13 cellular contexts compared by ENCODE assay signal in the genomic region with DNA sequence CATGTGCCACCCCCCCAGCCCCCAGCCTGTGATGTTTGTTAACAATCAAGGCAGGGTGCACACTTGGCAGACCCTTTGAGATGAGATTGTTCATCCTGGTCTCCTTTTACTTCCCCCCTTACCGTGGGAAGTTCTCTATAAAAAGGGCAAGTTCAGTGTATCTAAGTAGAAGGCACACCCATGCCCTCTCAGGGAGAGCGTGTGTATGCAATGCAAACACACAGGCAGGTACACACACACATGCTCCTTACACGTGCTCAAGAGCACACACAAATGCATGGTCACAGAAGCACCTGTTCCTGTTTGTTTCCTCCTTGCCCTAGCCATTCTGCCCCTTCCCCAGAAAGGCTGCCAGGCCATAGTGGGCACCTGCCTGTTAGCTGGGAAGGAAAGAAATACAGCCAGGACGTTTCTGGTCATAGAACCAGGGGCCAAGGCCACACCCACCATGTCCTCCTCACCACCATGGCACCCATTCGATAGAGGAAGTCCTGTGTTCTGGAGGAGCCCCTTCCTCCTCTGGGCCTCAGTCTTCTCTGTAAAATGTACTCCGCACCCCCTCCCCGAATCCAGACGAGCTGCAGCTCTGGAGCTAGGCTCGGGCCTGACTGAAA. TPM values are rescaled to one million over a fixed set of nuclear protein-coding genes. Genes with fewer than 3 reads are reported as not detected.
DNase-seq lines count a peak whose midpoint lies in the region; ATAC-seq and TF ChIP-seq lines count a peak whose summit lies in the region.
"Had no signal": no experiment of that assay in that cellular context is flagged by ENCODE, and none has a peak within 500 bp of the region (broad histone marks: within the 10 kb centered on the region; RNA-seq: fewer than 3 reads in every experiment).

No MANE protein-coding gene starts in this region.

- POLR2A ChIA-PET in activated CD4-positive, alpha-beta memory T cell treated with anti-CD3 and anti-CD28 coated beads, Interleukin-2, amount 10 ng/mL, durations not matched to agents 7 days and 5 days (lab: Charles Lee) = no interaction called here

- H3K9me3 ChIP-seq in GM23248 (ENCODE audit: low read depth) (no peaks in the 10 kb centered on the region), liver (ENCODE audit: control insufficient read depth in 4 of 4, low read length in 3 of 4) (no peaks in the 10 kb centered on the region), spleen (no peaks in the 10 kb centered on the region)

- peaks cover 9% of the 10 kb centered on the region; the same call in 1 of the 2 replicates for H3F3A ChIP-seq in GM23248 (ENCODE audit: insufficient read depth)

- H3K27me3 Mint-ChIP-seq in activated CD4-positive, alpha-beta memory T cell treated with anti-CD3 and anti-CD28 coated beads, Interleukin-2, amount 10 ng/mL, durations not matched to agents 7 days and 5 days = peaks cover 59% of the 10 kb centered on the region
- H3K27me3 Mint-ChIP-seq in activated T-helper 17 cell treated with anti-CD3 and anti-CD28 coated beads, Interleukin-2, amount 50 U/mL, for 72 hours = peaks cover 45% of the 10 kb centered on the region

- H3K9me2 ChIP-seq in GM23248 (ENCODE audit: insufficient read depth) = no peaks in the 10 kb centered on the region

- intact Hi-C loops in spleen (cut with DNase I; ENCODE audit: low total_unique reads) = no loop called here

- no peak for TF ChIP-seq CTCF in VCaP (conservative IDR thresholded peaks at IDR 0.05)
- no peak for TF ChIP-seq CTCF in liver (IDR thresholded peaks at IDR 0.05; ENCODE audit: low read depth, low read length, missing input control)
- TF ChIP-seq CTCF in spleen (IDR thresholded peaks at IDR 0.05 in 8 of 11, conservative IDR thresholded peaks at IDR 0.05 in 3 of 11) = no peak

- no peaks in the 10 kb centered on the region for H3K36me3 Mint-ChIP-seq in activated CD4-positive, alpha-beta memory T cell treated with anti-CD3 and anti-CD28 coated beads, Interleukin-2, amount 10 ng/mL, durations not matched to agents 7 days and 5 days (ENCODE audit: low read depth)
- H3K36me3 Mint-ChIP-seq in activated T-helper 17 cell treated with anti-CD3 and anti-CD28 coated beads, Interleukin-2, amount 50 U/mL, for 72 hours (ENCODE audit: low read depth) = no peaks in the 10 kb centered on the region
- H3K36me3 Mint-ChIP-seq: CD4-positive, CD25-positive, alpha-beta regulatory T cell; memory B cell; T-cell had no signal

- peak overlapping the region; percentile 81 for H3K4me3 ChIP-seq in GM23248
- H3K4me3 ChIP-seq in liver (ENCODE audit: low read depth in 1 of 3, low read length in 3 of 3) = peak overlapping the region; percentile 15 to 83 (median 81)
- H3K4me3 ChIP-seq in spleen = peak overlapping the region in 5 of 8 donors; percentile 58 to 84 (median 61)
- H3K4me3 ChIP-seq: GM23338 had no signal

- H3K36me3 ChIP-seq in GM23248 (ENCODE audit: low read depth) (no peaks in the 10 kb centered on the region), liver (ENCODE audit: control insufficient read depth in 4 of 4, insufficient read depth in 3 of 4, low read depth in 1 of 4, low read length in 3 of 4) (peaks cover 0 to 2% (median 0%) of the 10 kb centered on the region in 4 donors), spleen (no peaks in the 10 kb centered on the region)

- in situ Hi-C loops in GM23248 (cut with MboI) = no loop called here

- no peak overlapping the region for H3K27ac Mint-ChIP-seq in activated CD4-positive, alpha-beta memory T cell treated with anti-CD3 and anti-CD28 coated beads, Interleukin-2, amount 10 ng/mL, durations not matched to agents 7 days and 5 days
- H3K27ac Mint-ChIP-seq in activated T-helper 17 cell treated with anti-CD3 and anti-CD28 coated beads, Interleukin-2, amount 50 U/mL, for 72 hours = no peak overlapping the region
- H3K27ac Mint-ChIP-seq: CD4-positive, CD25-positive, alpha-beta regulatory T cell; GM23338; memory B cell; T-cell had no signal

- H3K79me2 ChIP-seq in GM23248 (ENCODE audit: insufficient read depth) = peaks cover 78% of the 10 kb centered on the region

- H3K27me3 ChIP-seq in GM23248 (replicated peaks; ENCODE audit: insufficient read depth) = no peaks in the 10 kb centered on the region
- H3K27me3 ChIP-seq in liver (ENCODE audit: control insufficient read depth in 4 of 4, insufficient read depth in 4 of 4, low read length in 3 of 4) = no peaks in the 10 kb centered on the region
- peaks cover 0 to 97% (median 37%) of the 10 kb centered on the region in 7 donors for H3K27me3 ChIP-seq in spleen (replicated peaks in 1 of 7)

- TF ChIP-seq POLR2A in spleen (IDR thresholded peaks at IDR 0.05) = no peak

- peak; percentile 14 for TF ChIP-seq RAD21 in liver (IDR thresholded peaks at IDR 0.05)

- H2AFZ ChIP-seq in GM23248 = no peak overlapping the region
- H2AFZ ChIP-seq: GM23338 had no signal

- H4K20me1 ChIP-seq in GM23248 (ENCODE audit: insufficient read depth) = no peaks in the 10 kb centered on the region

- H3K9ac ChIP-seq in GM23248 (peak overlapping the region; percentile 92), liver (ENCODE audit: low read depth in 1 of 2, low read length in 2 of 2) (peak overlapping the region in 1 of 2 donors; percentile 96)

- H3K4me2 ChIP-seq in GM23248 (ENCODE audit: unreplicated experiment) = peak overlapping the region; percentile 80
- H3K4me2 ChIP-seq: GM23338 had no signal

- WGBS in GM23248 (ENCODE audit: low coverage in 1 of 2, low lambda C conversion rate in 2 of 2, missing lambda C conversion rate in 2 of 2), 2 experiments = 30 to 32% methylated on average over 9 of the region's 9 CpGs
- WGBS in liver = 57% methylated on average over 9 of the region's 9 CpGs
- 55 to 60% (median 59%) methylated on average over 9 of the region's 9 CpGs for WGBS in spleen, 5 donors

- H3K27ac ChIP-seq in GM23248 (peak overlapping the region; percentile 79), VCaP (peak overlapping the region; percentile 82), liver (ENCODE audit: low read depth in 1 of 2, low read length in 2 of 2) (peak overlapping the region; percentile 73 to 84), spleen (peak overlapping the region in 2 of 8 donors; percentile 82 to 85)

- no peak for DNase-seq in GM23248
- no peak for DNase-seq in spleen
- DNase-seq in NCI-H446 treated with DMSO at 0.1 percent for 48 hours (lab: John Stamatoyannopoulos, UW) = no peak
- DNase-seq in activated CD4-positive, alpha-beta memory T cell treated with anti-CD3 and anti-CD28 coated beads, Interleukin-2, amount 10 ng/mL, durations not matched to agents 7 days and 5 days = no peak
- DNase-seq: CD4-positive, CD25-positive, alpha-beta regulatory T cell; NCI-H1417 treated with DMSO at 0.1 percent for 48 hours; T-cell had no signal

- ATAC-seq in HG02610 (IDR thresholded peaks at IDR 0.05; ENCODE audit: unreplicated experiment) = no peak
- ATAC-seq in activated T-helper 17 cell treated with anti-CD3 and anti-CD28 coated beads, Interleukin-2, amount 50 U/mL, for 72 hours (replicated peaks) = no peak
- ATAC-seq: GM23338, T-cell had no signal

- CTCF ChIA-PET in activated CD4-positive, alpha-beta memory T cell treated with anti-CD3 and anti-CD28 coated beads, Interleukin-2, amount 10 ng/mL, durations not matched to agents 7 days and 5 days (lab: Charles Lee) = interaction anchor here (1.2 to 2.3 kb wide), 2 partner anchors 28 to 57 kb away, joined by 4 to 6 read pairs; no protein-coding TSS in a partner anchor

- H3K4me3 Mint-ChIP-seq in activated CD4-positive, alpha-beta memory T cell treated with anti-CD3 and anti-CD28 coated beads, Interleukin-2, amount 10 ng/mL, durations not matched to agents 7 days and 5 days = no peak overlapping the region
- no peak overlapping the region for H3K4me3 Mint-ChIP-seq in activated T-helper 17 cell treated with anti-CD3 and anti-CD28 coated beads, Interleukin-2, amount 50 U/mL, for 72 hours
- H3K4me3 Mint-ChIP-seq: GM23338, memory B cell had no signal

- no peaks in the 10 kb centered on the region for H3K9me3 Mint-ChIP-seq in activated CD4-positive, alpha-beta memory T cell treated with anti-CD3 and anti-CD28 coated beads, Interleukin-2, amount 10 ng/mL, durations not matched to agents 7 days and 5 days
- no peaks in the 10 kb centered on the region for H3K9me3 Mint-ChIP-seq in activated T-helper 17 cell treated with anti-CD3 and anti-CD28 coated beads, Interleukin-2, amount 50 U/mL, for 72 hours
- H3K9me3 Mint-ChIP-seq: CD4-positive, CD25-positive, alpha-beta regulatory T cell; GM23338; memory B cell; T-cell had no signal

- H3K4me1 Mint-ChIP-seq in activated CD4-positive, alpha-beta memory T cell treated with anti-CD3 and anti-CD28 coated beads, Interleukin-2, amount 10 ng/mL, durations not matched to agents 7 days and 5 days = peaks cover 20% of the 10 kb centered on the region
- peaks cover 6% of the 10 kb centered on the region for H3K4me1 Mint-ChIP-seq in activated T-helper 17 cell treated with anti-CD3 and anti-CD28 coated beads, Interleukin-2, amount 50 U/mL, for 72 hours

- H3K4me1 ChIP-seq in GM23248 (ENCODE audit: insufficient read depth) (peaks cover 47% of the 10 kb centered on the region), liver (ENCODE audit: control insufficient read depth in 4 of 4, insufficient read depth in 4 of 4, low read length in 3 of 4) (peaks cover 25 to 76% (median 49%) of the 10 kb centered on the region in 4 donors), spleen (peaks cover 19 to 93% (median 48%) of the 10 kb centered on the region in 6 donors)

TF ChIP-seq in liver, 16 proteins besides CTCF, POLR2A, EP300 and RAD21 (continues in another document):
- TF ChIP-seq, protein P1, sequence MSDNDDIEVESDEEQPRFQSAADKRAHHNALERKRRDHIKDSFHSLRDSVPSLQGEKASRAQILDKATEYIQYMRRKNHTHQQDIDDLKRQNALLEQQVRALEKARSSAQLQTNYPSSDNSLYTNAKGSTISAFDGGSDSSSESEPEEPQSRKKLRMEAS (IDR thresholded peaks at IDR 0.05) = peak; percentile 70
- TF ChIP-seq JUND (IDR thresholded peaks at IDR 0.05) (no peak), GABPA (IDR thresholded peaks at IDR 0.05 in 1 of 2, conservative IDR thresholded peaks at IDR 0.05 in 1 of 2) (no peak)
- TF ChIP-seq, protein P2, sequence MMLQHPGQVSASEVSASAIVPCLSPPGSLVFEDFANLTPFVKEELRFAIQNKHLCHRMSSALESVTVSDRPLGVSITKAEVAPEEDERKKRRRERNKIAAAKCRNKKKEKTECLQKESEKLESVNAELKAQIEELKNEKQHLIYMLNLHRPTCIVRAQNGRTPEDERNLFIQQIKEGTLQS (IDR thresholded peaks at IDR 0.05) = no peak

RNA-seq across cellular contexts. Expression of a gene that starts 3.1 kb away (rescaled TPM):
- total RNA-seq in GM23248 (2014; rRNA removed; shearing (Covaris generic)) = 40.7 and 50.1 TPM in 2 replicates
- polyA plus RNA-seq in GM23248 (2016; fragmentation: Nextera tagmentation; extraction: Ambion mirVana) = 12.0 and 12.7 TPM in 2 replicates
- total RNA-seq in liver = 10 to 100 TPM in 1 of 2 donors, under 1 TPM in 1; 0.33 to 37.7 TPM
- polyA plus RNA-seq in liver = 10 to 100 TPM; 20.4 to 33.2 TPM
- 10 to 100 TPM in 6 of 7 donors, 1 to 10 TPM in 1; 6.4 to 53.0 (median 18.6) TPM for total RNA-seq in spleen
- 10 to 100 TPM in 1 of 3 donors, 1 to 10 TPM in 2; 7.2 to 17.6 (median 9.4) TPM for polyA plus RNA-seq in spleen
- total RNA-seq in activated CD4-positive, alpha-beta memory T cell treated with anti-CD3 and anti-CD28 coated beads, Interleukin-2, amount 10 ng/mL, durations not matched to agents 7 days and 5 days = under 1 TPM; 0.55 to 0.78 TPM
- total RNA-seq in activated T-helper 17 cell treated with anti-CD3 and anti-CD28 coated beads, Interleukin-2, amount 50 U/mL, for 72 hours = not detected
- total RNA-seq: CD4-positive, CD25-positive, alpha-beta regulatory T cell had no signal
- polyA plus RNA-seq: CD4-positive, CD25-positive, alpha-beta regulatory T cell had no signal
